Comparison of ENCODE assay signal across 8 cellular contexts in genomic region chr6:30515967-30516753, GRCh38. TPM values are rescaled to one million over a fixed set of nuclear protein-coding genes. Genes with fewer than 3 reads are reported as not detected.
DNase-seq lines count a peak whose midpoint lies in the region; ATAC-seq and TF ChIP-seq lines count a peak whose summit lies in the region.

No MANE protein-coding gene starts in this region.

- H3F3A ChIP-seq in PC-9 (ENCODE audit: insufficient read depth, low read depth), result peaks cover 27% of the 10 kb centered on the region

- DNase-seq in Ammon's horn (ENCODE audit: low spot score) (peak; percentile 82), PC-9 (peak; percentile 87 to 96), erythroblast (lab: John Stamatoyannopoulos, UW) (peak; percentile 85 to 89)
- DNase-seq in activated T-cell treated with anti-CD3 and anti-CD28 coated beads, Interleukin-2, amount 50 U/mL, for 4 hours, result peak; percentile 88
- DNase-seq in stimulated activated CD8-positive, alpha-beta memory T cell treated with anti-CD3 and anti-CD28 coated beads, Interleukin-2, amount 100 ng/mL, for 48 hours (ENCODE audit: low read depth in 2 of 2), result peak; percentile 69 to 84

- no peaks in the 10 kb centered on the region for H3K27me3 Mint-ChIP-seq in activated T-cell treated with anti-CD3 and anti-CD28 coated beads, Interleukin-2, amount 50 U/mL, for 4 hours (ENCODE audit: low read depth)

- no peaks in the 10 kb centered on the region for H4K20me1 ChIP-seq in PC-9 (ENCODE audit: insufficient read depth)

- POLR2A ChIA-PET in PC-9 (lab: Charles Lee; ENCODE audit: unreplicated experiment), result interaction anchor here (0.5 to 0.7 kb wide), 7 partner anchors 12 to 597 kb away, joined by 3 to 35 read pairs (median 10); no protein-coding TSS in a partner anchor

- H3K9me3 ChIP-seq in PC-9 (ENCODE audit: insufficient read depth, low read depth) (no peaks in the 10 kb centered on the region), mononuclear cell (ENCODE audit: low read depth, low read length) (no peaks in the 10 kb centered on the region)

- peaks cover 6% of the 10 kb centered on the region for H3K9me3 Mint-ChIP-seq in activated T-cell treated with anti-CD3 and anti-CD28 coated beads, Interleukin-2, amount 50 U/mL, for 4 hours

- TF ChIP-seq POLR2A in erythroblast (IDR thresholded peaks at IDR 0.05; ENCODE audit: low read length), result peak; percentile 76

- H3K9me2 ChIP-seq in PC-9 (ENCODE audit: insufficient read depth), result no peaks in the 10 kb centered on the region

- no peak for TF ChIP-seq CTCF in PC-9 (conservative IDR thresholded peaks at IDR 0.05)

- H3K36me3 ChIP-seq in PC-9 (ENCODE audit: low read depth), result no peaks in the 10 kb centered on the region

- BruUV-seq in PC-9 (replicated peaks; lab: Mats Ljungman, UMichigan), result TSS peak; percentile 97

- H3K4me3 ChIP-seq in PC-9 (peak overlapping the region; percentile 58), mononuclear cell (ENCODE audit: low read length) (peak overlapping the region; percentile 47)

- H3K27ac ChIP-seq in PC-9, result peak overlapping the region; percentile 96

- peak overlapping the region; percentile 79 for H3K4me2 ChIP-seq in PC-9

- peaks cover 64% of the 10 kb centered on the region for H3K4me1 Mint-ChIP-seq in activated T-cell treated with anti-CD3 and anti-CD28 coated beads, Interleukin-2, amount 50 U/mL, for 4 hours (ENCODE audit: low read depth)

- no peaks in the 10 kb centered on the region for H3K27me3 ChIP-seq in PC-9 (ENCODE audit: insufficient read depth, low read depth)
- no peaks in the 10 kb centered on the region for H3K27me3 ChIP-seq in mononuclear cell (ENCODE audit: insufficient read depth, low read length)

- CTCF ChIA-PET in PC-9 (lab: Charles Lee), result interaction anchor here (0.6 to 0.7 kb wide), 3 partner anchors 9 to 29 kb away, joined by 3 to 9 read pairs (median 6); no protein-coding TSS in a partner anchor

- H3K4me1 ChIP-seq in PC-9 (replicated peaks; ENCODE audit: insufficient read depth), result peaks cover 15% of the 10 kb centered on the region
- peaks cover 75% of the 10 kb centered on the region for H3K4me1 ChIP-seq in mononuclear cell (ENCODE audit: insufficient read depth, low read length)

- peak; percentile 77 for ATAC-seq in GM19035 (IDR thresholded peaks at IDR 0.05; ENCODE audit: unreplicated experiment)
- ATAC-seq in HG03378 (IDR thresholded peaks at IDR 0.05; ENCODE audit: unreplicated experiment), result peak; percentile 71
- ATAC-seq in activated T-cell treated with anti-CD3 and anti-CD28 coated beads, Interleukin-2, amount 50 U/mL, for 4 hours, result peak; percentile 92 to 95

- peaks cover 6% of the 10 kb centered on the region for H3K36me3 Mint-ChIP-seq in activated T-cell treated with anti-CD3 and anti-CD28 coated beads, Interleukin-2, amount 50 U/mL, for 4 hours (ENCODE audit: insufficient read depth)

- H3K79me2 ChIP-seq in PC-9 (ENCODE audit: low read depth), result no peaks in the 10 kb centered on the region

- H3K4me3 Mint-ChIP-seq in activated T-cell treated with anti-CD3 and anti-CD28 coated beads, Interleukin-2, amount 50 U/mL, for 4 hours, result peak overlapping the region; percentile 85

- peak overlapping the region; percentile 78 for H2AFZ ChIP-seq in PC-9

- intact Hi-C loops in PC-9 (cut with micrococcal nuclease; ENCODE audit: unreplicated experiment), result loop anchor here (1.0 kb wide), 1 partner anchor 20 kb away; no protein-coding TSS in a partner anchor

RNA-seq across cellular contexts. Expression of gene HLA-E, which starts 26.9 kb away (rescaled TPM):
- 125 and 160 TPM in 2 replicates for total RNA-seq in PC-9 (2021)
- total RNA-seq in activated T-cell treated with anti-CD3 and anti-CD28 coated beads, Interleukin-2, amount 50 U/mL, for 4 hours, result 1,000 to 10,000 TPM in 1 of 3 donors, 100 to 1,000 TPM in 2; 695 to 1,026 (median 934) TPM
- total RNA-seq in mononuclear cell, result 1,812 TPM

RNA-seq across cellular contexts. Expression of gene GNL1, which starts 40.1 kb away (rescaled TPM):
- total RNA-seq in PC-9 (2021), result 114 and 123 TPM in 2 replicates
- 100 to 1,000 TPM; 134 to 142 (median 138) TPM for total RNA-seq in activated T-cell treated with anti-CD3 and anti-CD28 coated beads, Interleukin-2, amount 50 U/mL, for 4 hours
- 40.8 TPM for total RNA-seq in mononuclear cell

RNA-seq across cellular contexts. Expression of gene PRR3, which starts 40.9 kb away (rescaled TPM):
- total RNA-seq in PC-9 (2021) (14.7 and 16.9 TPM in 2 replicates), mononuclear cell (6.8 TPM)
- total RNA-seq in activated T-cell treated with anti-CD3 and anti-CD28 coated beads, Interleukin-2, amount 50 U/mL, for 4 hours, result 10 to 100 TPM; 41.3 to 49.3 (median 43.8) TPM

RNA-seq across cellular contexts. Expression of gene ABCF1, which starts 55.1 kb away (rescaled TPM):
- total RNA-seq in PC-9 (2021) (64.0 and 73.7 TPM in 2 replicates), mononuclear cell (30.5 TPM)
- 100 to 1,000 TPM; 167 to 181 (median 181) TPM for total RNA-seq in activated T-cell treated with anti-CD3 and anti-CD28 coated beads, Interleukin-2, amount 50 U/mL, for 4 hours

Comparison
In these comparisons a context has a peak if more than half of its experiments do, and no peak if none do; other contexts are left out.
1. Peak in every context shown above with its lines: DNase-seq, ATAC-seq, H3K4me3 ChIP-seq and H3K27ac ChIP-seq.